Comparison of ENCODE assay signal across 10 cellular contexts in genomic region chr19:41859213-41859617, GRCh38. TPM values are rescaled to one million over a fixed set of nuclear protein-coding genes. Genes with fewer than 3 reads are reported as not detected.
DNase-seq lines count a peak whose midpoint lies in the region; ATAC-seq and TF ChIP-seq lines count a peak whose summit lies in the region.
"Had no signal": no experiment of that assay in that cellular context is flagged by ENCODE, and none has a peak within 500 bp of the region (broad histone marks: within the 10 kb centered on the region; RNA-seq: fewer than 3 reads in every experiment).

No MANE protein-coding gene starts in this region.

- H3K36me3 ChIP-seq in cardiac muscle cell (peaks cover 30% of the 10 kb centered on the region), mesenchymal stem cell (ENCODE audit: control insufficient read depth in 1 of 2, insufficient read depth in 2 of 2, low read depth in 1 of 2, low read length in 2 of 2) (peaks cover 33 to 35% of the 10 kb centered on the region in 2 experiments), upper lobe of right lung (peaks cover 32% of the 10 kb centered on the region)

- H3K4ac ChIP-seq in mesenchymal stem cell (ENCODE audit: low read depth in 1 of 2, low read length in 2 of 2) = no peak overlapping the region

- no peak overlapping the region for H2AK5ac ChIP-seq in mesenchymal stem cell (ENCODE audit: low read length, severe bottlenecking)

- H3K9ac ChIP-seq in mesenchymal stem cell (ENCODE audit: low read length) = peak overlapping the region; percentile 100

- H3K23ac ChIP-seq in mesenchymal stem cell (ENCODE audit: low read length in 2 of 2) = no peak overlapping the region

- H3K18ac ChIP-seq in mesenchymal stem cell (ENCODE audit: low read depth in 1 of 2, low read length in 2 of 2) = no peak overlapping the region

- H2BK15ac ChIP-seq in mesenchymal stem cell (ENCODE audit: low read depth, poor library complexity, severe bottlenecking) = no peak overlapping the region

- H4K8ac ChIP-seq in mesenchymal stem cell (ENCODE audit: low read length) = no peak overlapping the region

- intact Hi-C loops in left ventricle myocardium superior (cut with micrococcal nuclease) (no loop called here), upper lobe of right lung (cut with DNase I) (no loop called here)

- H3K4me3 ChIP-seq in cardiac muscle cell = peak overlapping the region; percentile 20
- peak overlapping the region; percentile 79 for H3K4me3 ChIP-seq in astrocyte of the spinal cord (ENCODE audit: low read depth, low read length)
- peak overlapping the region in 1 of 2 experiments; percentile 100 for H3K4me3 ChIP-seq in mesenchymal stem cell (ENCODE audit: insufficient read depth in 1 of 2, low read depth in 1 of 2, low read length in 2 of 2)
- peak overlapping the region; percentile 92 for H3K4me3 ChIP-seq in upper lobe of right lung

- H2BK12ac ChIP-seq in mesenchymal stem cell (ENCODE audit: low read length in 2 of 2) = no peak overlapping the region

- WGBS in mesenchymal stem cell = under 1% methylated on average over 7 of the region's 8 CpGs

- peak overlapping the region; percentile 61 for H3K27ac ChIP-seq in cardiac muscle cell
- peak overlapping the region; percentile 83 for H3K27ac ChIP-seq in mesenchymal stem cell (ENCODE audit: low read length, poor library complexity, severe bottlenecking)
- peak overlapping the region; percentile 44 for H3K27ac ChIP-seq in upper lobe of right lung

- H2AFZ ChIP-seq in mesenchymal stem cell (ENCODE audit: low read depth, low read length) = no peak overlapping the region

- ATAC-seq in left ventricle myocardium superior (no peak), upper lobe of right lung (no peak)

- in situ Hi-C loops in astrocyte of the spinal cord (cut with HindIII; ENCODE audit: low sequenced_read_pairs) = no loop called here

- DNase-seq in cardiac muscle cell (ENCODE audit: low read depth in 1 of 2, low spot score in 1 of 2) = no peak
- DNase-seq in left ventricle myocardium superior = no peak
- DNase-seq in astrocyte of the spinal cord (ENCODE audit: low read depth, low spot score) = no peak
- DNase-seq in mesenchymal stem cell = no peak
- no peak for DNase-seq in upper lobe of right lung
- DNase-seq in EL = no peak
- DNase-seq in hypothalamus (lab: John Stamatoyannopoulos, UW) = no peak
- DNase-seq in central memory CD4-positive, alpha-beta T cell = no peak

- no peaks in the 10 kb centered on the region for H3K79me1 ChIP-seq in mesenchymal stem cell (replicated peaks; ENCODE audit: low read length, poor library complexity, severe bottlenecking)

- TF ChIP-seq CTCF in cardiac muscle cell (IDR thresholded peaks at IDR 0.05; ENCODE audit: low read depth, low read length) = no peak
- no peak for TF ChIP-seq CTCF in astrocyte of the spinal cord (IDR thresholded peaks at IDR 0.05; ENCODE audit: low read depth, low read length)
- no peak for TF ChIP-seq CTCF in upper lobe of right lung (IDR thresholded peaks at IDR 0.05)

- no peak overlapping the region for H4K91ac ChIP-seq in mesenchymal stem cell (ENCODE audit: low read length)

- H2BK120ac ChIP-seq in mesenchymal stem cell (ENCODE audit: low read depth, low read length) = no peak overlapping the region

- H3K27me3 ChIP-seq in cardiac muscle cell (peaks cover 4% of the 10 kb centered on the region), mesenchymal stem cell (ENCODE audit: control insufficient read depth in 1 of 2, insufficient read depth in 1 of 2, low read length in 2 of 2) (peaks cover 10 to 11% of the 10 kb centered on the region in 2 experiments), upper lobe of right lung (no peaks in the 10 kb centered on the region)

- H3K9me3 ChIP-seq in cardiac muscle cell (ENCODE audit: low read depth) = no peaks in the 10 kb centered on the region
- no peaks in the 10 kb centered on the region for H3K9me3 ChIP-seq in mesenchymal stem cell (ENCODE audit: control insufficient read depth, low read length)
- no peaks in the 10 kb centered on the region for H3K9me3 ChIP-seq in upper lobe of right lung

- no peak overlapping the region for H2BK5ac ChIP-seq in mesenchymal stem cell (ENCODE audit: low read depth, low read length, poor library complexity, severe bottlenecking)

- H3K4me1 ChIP-seq in cardiac muscle cell (ENCODE audit: low read depth) = peaks cover 10% of the 10 kb centered on the region
- peaks cover 18% of the 10 kb centered on the region for H3K4me1 ChIP-seq in mesenchymal stem cell (ENCODE audit: control insufficient read depth, insufficient read depth, low read depth, low read length)
- H3K4me1 ChIP-seq in upper lobe of right lung = peaks cover 36% of the 10 kb centered on the region

- peak overlapping the region; percentile 69 for H3K4me2 ChIP-seq in mesenchymal stem cell (ENCODE audit: low read length, poor library complexity, severe bottlenecking)

- H3K14ac ChIP-seq in mesenchymal stem cell (ENCODE audit: low read length in 2 of 2) = no peak overlapping the region

RNA-seq across cellular contexts. Expression of gene RPS19, which starts 0.8 kb away (rescaled TPM):
- total RNA-seq in cardiac muscle cell (1,651 and 2,830 TPM in 2 replicates), left ventricle myocardium superior (559 TPM), upper lobe of right lung (1,667 TPM)
- 1,323 and 1,693 TPM in 2 replicates for polyA plus RNA-seq in cardiac muscle cell
- polyA plus RNA-seq in mesenchymal stem cell (2013, experiment 1 of 2) = 2,789 TPM
- 2,879 TPM for polyA plus RNA-seq in mesenchymal stem cell (2013, experiment 2 of 2)

RNA-seq across cellular contexts. Expression of gene DMRTC2, which starts 14.4 kb away (rescaled TPM):
- total RNA-seq in cardiac muscle cell (not detected in 2 replicates), left ventricle myocardium superior (not detected), upper lobe of right lung (not detected)
- polyA plus RNA-seq in cardiac muscle cell = not detected in 2 replicates
- polyA plus RNA-seq in mesenchymal stem cell (2013, experiment 1 of 2) = not detected
- not detected for polyA plus RNA-seq in mesenchymal stem cell (2013, experiment 2 of 2)
- total RNA-seq: G401 had no signal
- polyA plus RNA-seq: adipose tissue had no signal

RNA-seq across cellular contexts. Expression of gene LYPD4, which starts 14.7 kb away (rescaled TPM):
- total RNA-seq in cardiac muscle cell (not detected in 2 replicates), left ventricle myocardium superior (not detected), upper lobe of right lung (not detected)
- not detected in 2 replicates for polyA plus RNA-seq in cardiac muscle cell
- polyA plus RNA-seq in mesenchymal stem cell (2013, experiment 1 of 2) = not detected
- not detected for polyA plus RNA-seq in mesenchymal stem cell (2013, experiment 2 of 2)
- total RNA-seq: G401 had no signal
- polyA plus RNA-seq: adipose tissue had no signal

RNA-seq across cellular contexts. Expression of gene CD79A, which starts 17.9 kb away (rescaled TPM):
- 0.11 TPM in 1 of 2 replicates, not detected in the other for total RNA-seq in cardiac muscle cell
- polyA plus RNA-seq in cardiac muscle cell = 0.22 and 0.24 TPM in 2 replicates
- total RNA-seq in left ventricle myocardium superior = not detected
- 0.28 TPM for polyA plus RNA-seq in mesenchymal stem cell (2013, experiment 1 of 2)
- polyA plus RNA-seq in mesenchymal stem cell (2013, experiment 2 of 2) = 0.32 TPM
- 1.4 TPM for total RNA-seq in upper lobe of right lung

RNA-seq across cellular contexts. Expression of gene ARHGEF1, which starts 23.8 kb away (rescaled TPM):
- total RNA-seq in cardiac muscle cell (19.2 and 49.9 TPM in 2 replicates), left ventricle myocardium superior (26.9 TPM), upper lobe of right lung (197 TPM)
- polyA plus RNA-seq in cardiac muscle cell = 40.1 and 68.1 TPM in 2 replicates
- polyA plus RNA-seq in mesenchymal stem cell (2013, experiment 1 of 2) = 69.1 TPM
- 65.8 TPM for polyA plus RNA-seq in mesenchymal stem cell (2013, experiment 2 of 2)
